Comparison of ENCODE assay signal across 27 cellular contexts in genomic region chr6:156111913-156112312, GRCh38.
"Had no signal": no experiment of that assay in that cellular context is flagged by ENCODE, and none has a peak within 500 bp of the region (broad histone marks: within the 10 kb centered on the region; RNA-seq: fewer than 3 reads in every experiment).

No MANE protein-coding gene starts in this region.

- DNase-seq: activated CD4-positive, alpha-beta T cell treated with anti-CD3 and anti-CD28 coated beads for 48 hours; activated CD4-positive, alpha-beta T cell treated with anti-CD3 and anti-CD28 coated beads, Interleukin-2, amount 50 U/mL, for 4 hours; activated CD4-positive, CD25-positive, alpha-beta regulatory T cell treated with anti-CD3 and anti-CD28 coated beads, Interleukin-2, amount 50 U/mL, for 72 hours; activated CD8-positive, alpha-beta memory T cell treated with anti-CD3 and anti-CD28 coated beads, Interleukin-2, amount 50 U/mL, for 48 hours; activated CD8-positive, alpha-beta T cell treated with anti-CD3 and anti-CD28 coated beads, Interleukin-2, amount 10 ng/mL, durations not matched to agents 7 days and 5 days; activated naive CD4-positive, alpha-beta T cell treated with anti-CD3 and anti-CD28 coated beads, Interleukin-2, amount 50 U/mL, for 16 hours; activated naive CD8-positive, alpha-beta T cell treated with anti-CD3 and anti-CD28 coated beads, Interleukin-2, amount 10 ng/mL, durations not matched to agents 7 days and 5 days; activated T-cell treated with anti-CD3 and anti-CD28 coated beads, Interleukin-2, amount 50 U/mL, for 1 hour; adrenal gland; anterior cingulate cortex; cerebellar nuclear complex; Karpas-422; MM.1S; NCI-H1105; NCI-H1436; NCI-H187 treated with DMSO at 0.1 percent for 48 hours; NCI-H345; NCI-H510A; NCI-H748 treated with DMSO at 0.1 percent for 48 hours; OCI-M1; Peyer's patch; Right ventricle myocardium superior; SJCRH30; SK-N-SH; SW 1271 had no signal

- H3K27me3 ChIP-seq: adrenal gland, Peyer's patch, SJCRH30 had no signal

- H3K36me3 ChIP-seq: adrenal gland, Peyer's patch, SJCRH30 had no signal

- H3K27ac ChIP-seq: adrenal gland, Peyer's patch, RWPE1, SJCRH30 had no signal

- H3K4me1 ChIP-seq: adrenal gland, Peyer's patch, SJCRH30 had no signal

- H3K4me3 ChIP-seq: adrenal gland, K562, Peyer's patch, SJCRH30 had no signal

- H3K9me3 ChIP-seq: adrenal gland, Peyer's patch, SJCRH30, SK-N-SH had no signal
